Comparison of ENCODE assay signal across 8 cellular contexts in the genomic region with DNA sequence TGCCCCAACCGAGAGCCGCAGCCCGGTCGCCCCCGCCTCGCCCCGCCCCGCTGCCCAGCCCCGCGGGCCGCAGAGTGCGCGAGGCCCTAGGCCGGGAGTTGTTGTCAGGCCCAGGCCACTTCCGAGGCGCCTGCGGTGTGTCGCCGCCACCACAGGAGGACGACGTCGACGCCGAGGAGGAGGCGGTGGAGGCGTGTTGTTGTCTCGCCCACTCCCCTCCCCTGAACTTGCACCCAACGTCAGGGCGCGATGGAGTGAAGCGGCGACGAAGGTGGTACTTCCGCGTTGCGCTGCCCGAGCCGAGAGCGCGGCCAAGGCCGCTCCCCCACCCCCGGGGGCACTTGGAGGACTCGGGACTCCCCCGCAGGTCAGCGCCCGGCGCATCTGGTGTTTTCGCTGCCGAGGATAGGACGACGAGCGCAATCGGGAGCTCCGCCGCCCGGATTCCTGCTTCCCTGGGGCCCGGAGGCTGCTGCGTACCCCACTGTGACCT. TPM values are rescaled to one million over a fixed set of nuclear protein-coding genes. Genes with fewer than 3 reads are reported as not detected.
DNase-seq lines count a peak whose midpoint lies in the region; ATAC-seq and TF ChIP-seq lines count a peak whose summit lies in the region.

A gene (plus strand): TSS at position 277 of the 493 bp plus-strand sequence. CDS start 386 bp downstream, outside the sequence.

- peak; percentile 57 for TF ChIP-seq POLR2A in GM10847 (IDR thresholded peaks at IDR 0.05; ENCODE audit: extremely low read depth, insufficient read length)
- no peak for TF ChIP-seq POLR2A in uterus (IDR thresholded peaks at IDR 0.05)

- H3K36me3 ChIP-seq in uterus: no peaks in the 10 kb centered on the region

- DNase-seq in HEK293T (ENCODE audit: extremely low spot score) (peak; percentile 59), NAMALWA (ENCODE audit: low spot score) (peak; percentile 96), amniotic epithelial cell (ENCODE audit: low read depth) (peak; percentile 74), left ventricle myocardium superior (peak; percentile 85), putamen (ENCODE audit: low spot score) (peak; percentile 71), uterus (peak; percentile 69 to 70)

- no peaks in the 10 kb centered on the region for H3K9me3 ChIP-seq in uterus

- TF ChIP-seq CTCF in uterus (IDR thresholded peaks at IDR 0.05): no peak

- POLR2A ChIA-PET in HEK293T (lab: Yijun Ruan, JAX): interaction anchor here (1.5 kb wide), 2 partner anchors 55 to 185 kb away, joined by 3 to 5 read pairs; a partner anchor contains a TSS

- peak; percentile 65 for ATAC-seq in left ventricle myocardium superior

- CTCF ChIA-PET in HEK293T (lab: Yijun Ruan, JAX): interaction anchor here (1.5 kb wide), 1 partner anchor 370 kb away, joined by 4 read pairs; no protein-coding TSS in a partner anchor

- H3K4me3 ChIP-seq in uterus: peak within 1 kb of the TSS; percentile 82 to 87

- peak within 1 kb of the TSS; percentile 97 for H3K27ac ChIP-seq in uterus

- peaks cover 8 to 11% of the 10 kb centered on the region in 2 donors for H3K4me1 ChIP-seq in uterus

- H3K27me3 ChIP-seq in uterus: no peaks in the 10 kb centered on the region

- intact Hi-C loops in T-helper 1 cell treated with Interleukin-12 subunit alpha and Interleukin-12 subunit beta and Interleukin-4 antibody, amounts not matched to agents 30 ng/mL and 1 ng/mL, for 36 hours (cut with micrococcal nuclease): loop anchor here (1.0 to 5.0 kb wide), 9 partner anchors 54 to 1772 kb away; a partner anchor contains a TSS
- intact Hi-C loops in left ventricle myocardium superior (cut with micrococcal nuclease): loop anchor here (2.0 kb wide), 1 partner anchor 103 kb away; no protein-coding TSS in a partner anchor
- intact Hi-C loops in uterus (cut with DNase I; ENCODE audit: low total_unique reads): no loop called here

TF ChIP-seq in HEK293T, 16 proteins besides CTCF, POLR2A, EP300 and RAD21:
- TF ChIP-seq ARNT (IDR thresholded peaks at IDR 0.05) (no peak), LEF1 (IDR thresholded peaks at IDR 0.05; ENCODE audit: borderline replicate concordance) (no peak), NFRKB (IDR thresholded peaks at IDR 0.05) (no peak), FOXM1 (IDR thresholded peaks at IDR 0.05; ENCODE audit: borderline replicate concordance) (no peak), TARDBP (IDR thresholded peaks at IDR 0.05) (no peak), HDGF (IDR thresholded peaks at IDR 0.05; ENCODE audit: borderline replicate concordance) (no peak), L3MBTL2 (conservative IDR thresholded peaks at IDR 0.05) (peak; percentile 76), ELF4 (IDR thresholded peaks at IDR 0.05) (peak; percentile 40; the same call in 1 of the 2 replicates)
- TF ChIP-seq, protein P1, sequence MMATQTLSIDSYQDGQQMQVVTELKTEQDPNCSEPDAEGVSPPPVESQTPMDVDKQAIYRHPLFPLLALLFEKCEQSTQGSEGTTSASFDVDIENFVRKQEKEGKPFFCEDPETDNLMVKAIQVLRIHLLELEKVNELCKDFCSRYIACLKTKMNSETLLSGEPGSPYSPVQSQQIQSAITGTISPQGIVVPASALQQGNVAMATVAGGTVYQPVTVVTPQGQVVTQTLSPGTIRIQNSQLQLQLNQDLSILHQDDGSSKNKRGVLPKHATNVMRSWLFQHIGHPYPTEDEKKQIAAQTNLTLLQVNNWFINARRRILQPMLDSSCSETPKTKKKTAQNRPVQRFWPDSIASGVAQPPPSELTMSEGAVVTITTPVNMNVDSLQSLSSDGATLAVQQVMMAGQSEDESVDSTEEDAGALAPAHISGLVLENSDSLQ (IDR thresholded peaks at IDR 0.05): no peak

RNA-seq across cellular contexts. Expression of the gene that starts here (rescaled TPM):
- total RNA-seq in T-helper 1 cell treated with Interleukin-12 subunit alpha and Interleukin-12 subunit beta and Interleukin-4 antibody, amounts not matched to agents 30 ng/mL and 1 ng/mL, for 36 hours: 55.1 and 60.0 TPM in 2 replicates
- total RNA-seq in left ventricle myocardium superior: 21.3 TPM
- 100 to 1,000 TPM in 2 of 4 donors, 10 to 100 TPM in 2; 48.5 to 144 (median 94.3) TPM for total RNA-seq in uterus

Comparison
In these comparisons a context has a peak if more than half of its experiments do, and no peak if none do; other contexts are left out.
1. Peak in every context shown above with its lines: DNase-seq, ATAC-seq, H3K4me3 ChIP-seq and H3K27ac ChIP-seq.